Comparison of ENCODE assay signal across 8 cellular contexts in genomic region chr5:102152906-102153787, GRCh38.
DNase-seq lines count a peak whose midpoint lies in the region; ATAC-seq and TF ChIP-seq lines count a peak whose summit lies in the region.

No MANE protein-coding gene starts in this region.

- no peaks in the 10 kb centered on the region for H3K27me3 Mint-ChIP-seq in activated CD4-positive, alpha-beta T cell treated with anti-CD3 and anti-CD28 coated beads, Interleukin-2, amount 10 ng/mL, durations not matched to agents 7 days and 5 days
- no peaks in the 10 kb centered on the region for H3K27me3 Mint-ChIP-seq in glutamatergic neuron (ENCODE audit: unreplicated experiment)
- H3K27me3 Mint-ChIP-seq in activated T-helper 1 cell treated with anti-CD3 and anti-CD28 coated beads, Interleukin-12 subunit alpha, Interleukin-12 subunit beta, Interleukin-2, Interleukin-4 antibody, amounts not matched to agents 30 ng/mL and 10 ng/mL and 1 ng/mL, durations not matched to agents 14 hours and 24 hours and 36 hours (ENCODE audit: insufficient read depth): no peaks in the 10 kb centered on the region

- 28 to 35% methylated on average over 5 of the region's 5 CpGs for WGBS in transverse colon (ENCODE audit: low coverage in 1 of 2), 2 donors

- H3K27ac ChIP-seq in RWPE2 (ENCODE audit: poor library complexity, severe bottlenecking): no peak overlapping the region
- H3K27ac ChIP-seq in transverse colon: peak overlapping the region in 3 of 4 donors; percentile 17 to 57 (median 41)

- intact Hi-C loops in transverse colon (cut with DNase I; ENCODE audit: low total_unique reads): no loop called here
- intact Hi-C loops in activated T-helper 1 cell treated with anti-CD3 and anti-CD28 coated beads, Interleukin-12 subunit alpha, Interleukin-12 subunit beta, Interleukin-2, Interleukin-4 antibody, amounts not matched to agents 30 ng/mL and 10 ng/mL and 1 ng/mL, durations not matched to agents 14 hours and 24 hours and 36 hours (cut with micrococcal nuclease): loop anchor here (1.0 kb wide), 1 partner anchor 211 kb away; no protein-coding TSS in a partner anchor

- TF ChIP-seq CTCF in RWPE2 (IDR thresholded peaks at IDR 0.05; ENCODE audit: poor library complexity, severe bottlenecking) (peak; percentile 77), glutamatergic neuron (IDR thresholded peaks at IDR 0.05; ENCODE audit: partially characterized antibody, unreplicated experiment) (peak; percentile 60), transverse colon (IDR thresholded peaks at IDR 0.05) (peak; percentile 26 to 44 (median 43))

- ATAC-seq in GM21723 (IDR thresholded peaks at IDR 0.05; ENCODE audit: unreplicated experiment) (peak; percentile 81), RWPE2 (ENCODE audit: low read depth) (peak; percentile 72)

- POLR2A ChIA-PET in activated CD4-positive, alpha-beta T cell treated with anti-CD3 and anti-CD28 coated beads, Interleukin-2, amount 10 ng/mL, durations not matched to agents 7 days and 5 days (lab: Charles Lee): no interaction called here

- H3K4me1 ChIP-seq in RWPE2 (ENCODE audit: insufficient read depth, poor library complexity, severe bottlenecking) (no peaks in the 10 kb centered on the region), transverse colon (peaks cover 0 to 9% (median 4%) of the 10 kb centered on the region in 4 donors)

- no peaks in the 10 kb centered on the region for H3K9me3 ChIP-seq in RWPE2 (ENCODE audit: severe bottlenecking)
- H3K9me3 ChIP-seq in transverse colon: no peaks in the 10 kb centered on the region

- TF ChIP-seq POLR2A in transverse colon (IDR thresholded peaks at IDR 0.05): no peak

- no peak overlapping the region for H3K4me3 ChIP-seq in Jurkat, Clone E6-1 (ENCODE audit: low read length)
- H3K4me3 ChIP-seq in RWPE2 (ENCODE audit: severe bottlenecking) (no peak overlapping the region), transverse colon (no peak overlapping the region)

- DNase-seq in activated CD4-positive, alpha-beta T cell treated with anti-CD3 and anti-CD28 coated beads, Interleukin-2, amount 10 ng/mL, durations not matched to agents 7 days and 5 days: peak; percentile 18
- DNase-seq in activated CD4-positive, alpha-beta T cell treated with anti-CD3 and anti-CD28 coated beads for 48 hours: no peak
- peak; percentile 17 for DNase-seq in Jurkat, Clone E6-1 (ENCODE audit: low read depth, low spot score)
- no peak for DNase-seq in RWPE2 (ENCODE audit: low spot score)
- DNase-seq in glutamatergic neuron: no peak
- DNase-seq in transverse colon: no peak
- no peak for DNase-seq in activated T-helper 1 cell treated with anti-CD3 and anti-CD28 coated beads, Interleukin-12 subunit alpha, Interleukin-12 subunit beta, Interleukin-2, Interleukin-4 antibody, amounts not matched to agents 30 ng/mL and 10 ng/mL and 1 ng/mL, durations not matched to agents 14 hours and 24 hours and 36 hours (ENCODE audit: low spot score)

- no peak overlapping the region for H3K27ac Mint-ChIP-seq in activated CD4-positive, alpha-beta T cell treated with anti-CD3 and anti-CD28 coated beads, Interleukin-2, amount 10 ng/mL, durations not matched to agents 7 days and 5 days
- no peak overlapping the region for H3K27ac Mint-ChIP-seq in glutamatergic neuron (ENCODE audit: unreplicated experiment)
- no peak overlapping the region for H3K27ac Mint-ChIP-seq in activated T-helper 1 cell treated with anti-CD3 and anti-CD28 coated beads, Interleukin-12 subunit alpha, Interleukin-12 subunit beta, Interleukin-2, Interleukin-4 antibody, amounts not matched to agents 30 ng/mL and 10 ng/mL and 1 ng/mL, durations not matched to agents 14 hours and 24 hours and 36 hours

- TF ChIP-seq EP300 in transverse colon (IDR thresholded peaks at IDR 0.05; ENCODE audit: low read depth): no peak

- H3K4me3 Mint-ChIP-seq in activated CD4-positive, alpha-beta T cell treated with anti-CD3 and anti-CD28 coated beads, Interleukin-2, amount 10 ng/mL, durations not matched to agents 7 days and 5 days: no peak overlapping the region
- H3K4me3 Mint-ChIP-seq in glutamatergic neuron (ENCODE audit: unreplicated experiment): no peak overlapping the region
- H3K4me3 Mint-ChIP-seq in activated T-helper 1 cell treated with anti-CD3 and anti-CD28 coated beads, Interleukin-12 subunit alpha, Interleukin-12 subunit beta, Interleukin-2, Interleukin-4 antibody, amounts not matched to agents 30 ng/mL and 10 ng/mL and 1 ng/mL, durations not matched to agents 14 hours and 24 hours and 36 hours: no peak overlapping the region

- no peaks in the 10 kb centered on the region for H3K4me1 Mint-ChIP-seq in activated CD4-positive, alpha-beta T cell treated with anti-CD3 and anti-CD28 coated beads, Interleukin-2, amount 10 ng/mL, durations not matched to agents 7 days and 5 days
- no peaks in the 10 kb centered on the region for H3K4me1 Mint-ChIP-seq in glutamatergic neuron (ENCODE audit: low read depth, unreplicated experiment)
- H3K4me1 Mint-ChIP-seq in activated T-helper 1 cell treated with anti-CD3 and anti-CD28 coated beads, Interleukin-12 subunit alpha, Interleukin-12 subunit beta, Interleukin-2, Interleukin-4 antibody, amounts not matched to agents 30 ng/mL and 10 ng/mL and 1 ng/mL, durations not matched to agents 14 hours and 24 hours and 36 hours (ENCODE audit: low read depth): no peaks in the 10 kb centered on the region

- H3K36me3 Mint-ChIP-seq in activated CD4-positive, alpha-beta T cell treated with anti-CD3 and anti-CD28 coated beads, Interleukin-2, amount 10 ng/mL, durations not matched to agents 7 days and 5 days (ENCODE audit: low read depth): no peaks in the 10 kb centered on the region
- H3K36me3 Mint-ChIP-seq in glutamatergic neuron (ENCODE audit: unreplicated experiment): peaks cover 9% of the 10 kb centered on the region
- no peaks in the 10 kb centered on the region for H3K36me3 Mint-ChIP-seq in activated T-helper 1 cell treated with anti-CD3 and anti-CD28 coated beads, Interleukin-12 subunit alpha, Interleukin-12 subunit beta, Interleukin-2, Interleukin-4 antibody, amounts not matched to agents 30 ng/mL and 10 ng/mL and 1 ng/mL, durations not matched to agents 14 hours and 24 hours and 36 hours (ENCODE audit: low read depth)

- CTCF ChIA-PET in activated CD4-positive, alpha-beta T cell treated with anti-CD3 and anti-CD28 coated beads, Interleukin-2, amount 10 ng/mL, durations not matched to agents 7 days and 5 days (lab: Charles Lee): no interaction called here

- H3K27me3 ChIP-seq in RWPE2 (ENCODE audit: insufficient read depth, poor library complexity, severe bottlenecking): no peaks in the 10 kb centered on the region
- H3K27me3 ChIP-seq in transverse colon: no peaks in the 10 kb centered on the region

- H3K9me3 Mint-ChIP-seq in activated CD4-positive, alpha-beta T cell treated with anti-CD3 and anti-CD28 coated beads, Interleukin-2, amount 10 ng/mL, durations not matched to agents 7 days and 5 days: no peaks in the 10 kb centered on the region
- H3K9me3 Mint-ChIP-seq in glutamatergic neuron (ENCODE audit: unreplicated experiment): peaks cover 2% of the 10 kb centered on the region
- H3K9me3 Mint-ChIP-seq in activated T-helper 1 cell treated with anti-CD3 and anti-CD28 coated beads, Interleukin-12 subunit alpha, Interleukin-12 subunit beta, Interleukin-2, Interleukin-4 antibody, amounts not matched to agents 30 ng/mL and 10 ng/mL and 1 ng/mL, durations not matched to agents 14 hours and 24 hours and 36 hours: no peaks in the 10 kb centered on the region

- in situ Hi-C loops in transverse colon (cut with MboI; ENCODE audit: low pct_ligation_motif_present in 1 of 4, low pct_unique_long_range_greater_than_20kb in 1 of 4, low sequenced_read_pairs in 3 of 4): no loop called here

- H3K36me3 ChIP-seq in RWPE2 (ENCODE audit: low read depth) (no peaks in the 10 kb centered on the region), transverse colon (no peaks in the 10 kb centered on the region)

Comparison
In these comparisons a context has a peak if more than half of its experiments do, and no peak if none do; other contexts are left out.
1. DNase-seq: peak in activated CD4-positive, alpha-beta T cell treated with anti-CD3 and anti-CD28 coated beads, Interleukin-2, amount 10 ng/mL, durations not matched to agents 7 days and 5 days (single experiment) and Jurkat, Clone E6-1 (single experiment); none in activated CD4-positive, alpha-beta T cell treated with anti-CD3 and anti-CD28 coated beads for 48 hours (single experiment), RWPE2 (single experiment), glutamatergic neuron (single experiment), transverse colon (single experiment) and activated T-helper 1 cell treated with anti-CD3 and anti-CD28 coated beads, Interleukin-12 subunit alpha, Interleukin-12 subunit beta, Interleukin-2, Interleukin-4 antibody, amounts not matched to agents 30 ng/mL and 10 ng/mL and 1 ng/mL, durations not matched to agents 14 hours and 24 hours and 36 hours (single experiment).
2. Peak in every context shown above with its lines, with median percentiles within 50 percentile points of each other: CTCF ChIP-seq.